In genomic region chr9:121760571-121760970, GRCh38 we compare ENCODE assay signal across 17 cellular contexts.
"Had no signal": no experiment of that assay in that cellular context is flagged by ENCODE, and none has a peak within 500 bp of the region (broad histone marks: within the 10 kb centered on the region; RNA-seq: fewer than 3 reads in every experiment).

No MANE protein-coding gene starts in this region.

- H3K27me3 Mint-ChIP-seq: dendritic cell treated with granulocyte-macrophage colony-stimulating factor and Interleukin-4, amounts not matched to agents 40 ng/mL and 50 ng/mL, for 4 days; effector memory CD8-positive, alpha-beta T cell had no signal

- H3K27me3 ChIP-seq: esophagus muscularis mucosa, foreskin keratinocyte, gastroesophageal sphincter, heart left ventricle, left lung had no signal

- H3K9me3 Mint-ChIP-seq: dendritic cell treated with granulocyte-macrophage colony-stimulating factor and Interleukin-4, amounts not matched to agents 40 ng/mL and 50 ng/mL, for 4 days; effector memory CD8-positive, alpha-beta T cell; endodermal cell; mesothelial cell of epicardium had no signal

- H3K9me3 ChIP-seq: esophagus muscularis mucosa, gastroesophageal sphincter, heart left ventricle, left lung, lower lobe of right lung, mucosa of descending colon had no signal

- H3K27ac ChIP-seq: coronary artery, esophagus muscularis mucosa, foreskin keratinocyte, gastroesophageal sphincter, heart left ventricle, left lung, lower lobe of right lung had no signal

- H3K27ac Mint-ChIP-seq: dendritic cell treated with granulocyte-macrophage colony-stimulating factor and Interleukin-4, amounts not matched to agents 40 ng/mL and 50 ng/mL, for 4 days; effector memory CD8-positive, alpha-beta T cell; endodermal cell; mesothelial cell of epicardium had no signal

- ATAC-seq: effector memory CD8-positive, alpha-beta T cell; foreskin keratinocyte; gastroesophageal sphincter; heart left ventricle; left cardiac atrium; left lung; left ventricle myocardium superior; lower lobe of right lung; mucosa of descending colon had no signal

- H3K4me3 Mint-ChIP-seq: dendritic cell treated with granulocyte-macrophage colony-stimulating factor and Interleukin-4, amounts not matched to agents 40 ng/mL and 50 ng/mL, for 4 days; effector memory CD8-positive, alpha-beta T cell; endodermal cell; mesothelial cell of epicardium had no signal

- H3K4me3 ChIP-seq: coronary artery, esophagus muscularis mucosa, gastroesophageal sphincter, heart left ventricle, left lung, lower lobe of right lung, mucosa of descending colon had no signal

- H3K4me1 Mint-ChIP-seq: endodermal cell, mesothelial cell of epicardium had no signal

- DNase-seq: effector CD8-positive, alpha-beta T cell; effector memory CD8-positive, alpha-beta T cell; endodermal cell; foreskin keratinocyte; heart left ventricle; hippocampal formation; left cardiac atrium; left ventricle myocardium superior; lower lobe of right lung; mesenchymal stem cell; mucosa of descending colon had no signal
